15 cellular contexts compared by ENCODE assay signal in the genomic region with DNA sequence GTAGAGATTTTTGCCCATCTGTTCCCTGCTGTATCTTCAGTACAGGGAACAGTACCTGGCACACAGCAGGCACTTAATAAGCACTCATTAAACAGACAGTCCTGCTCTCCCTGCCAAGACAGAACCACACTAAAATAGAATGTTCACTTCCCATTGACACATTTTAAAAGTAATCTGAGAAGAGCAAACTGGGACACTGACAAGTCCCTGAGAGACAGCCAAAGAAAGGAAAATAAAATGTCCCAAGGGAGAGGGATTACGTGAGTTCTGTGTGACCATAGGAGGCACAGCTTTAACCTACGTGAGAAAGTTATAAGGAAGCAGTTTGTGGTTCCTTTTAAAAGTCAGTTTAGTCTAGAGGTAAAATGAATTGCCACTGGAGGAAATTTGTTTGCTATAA. TPM values are rescaled to one million over a fixed set of nuclear protein-coding genes. Genes with fewer than 3 reads are reported as not detected.
DNase-seq lines count a peak whose midpoint lies in the region; ATAC-seq and TF ChIP-seq lines count a peak whose summit lies in the region.
"Had no signal": no experiment of that assay in that cellular context is flagged by ENCODE, and none has a peak within 500 bp of the region (broad histone marks: within the 10 kb centered on the region; RNA-seq: fewer than 3 reads in every experiment).

No MANE protein-coding gene starts in this region.

- H3K27me3 ChIP-seq in right cardiac atrium (ENCODE audit: control insufficient read depth, insufficient read depth), result no peaks in the 10 kb centered on the region

- WGBS in right cardiac atrium, result 50% methylated on average over 2 of the region's 2 CpGs

- peaks cover 33% of the 10 kb centered on the region for H3K4me1 Mint-ChIP-seq in activated T-cell treated with anti-CD3 and anti-CD28 coated beads, Interleukin-2, amount 50 U/mL, for 24 hours (ENCODE audit: low read depth)
- H3K4me1 Mint-ChIP-seq in activated CD8-positive, alpha-beta T cell treated with anti-CD3 and anti-CD28 coated beads, Interleukin-2, amount 10 ng/mL, durations not matched to agents 7 days and 5 days (ENCODE audit: low read depth), result peaks cover 46% of the 10 kb centered on the region
- H3K4me1 Mint-ChIP-seq in stimulated activated memory B cell treated with anti-CD40 and anti-IgM and Interleukin-4, amounts not matched to agents 10 μg/mL and 1 μg/mL and 100 μg/mL, for 72 hours, result peaks cover 24% of the 10 kb centered on the region

- peaks cover 70% of the 10 kb centered on the region for H3K36me3 Mint-ChIP-seq in activated T-cell treated with anti-CD3 and anti-CD28 coated beads, Interleukin-2, amount 50 U/mL, for 24 hours (ENCODE audit: low read depth)
- peaks cover 76% of the 10 kb centered on the region for H3K36me3 Mint-ChIP-seq in activated CD8-positive, alpha-beta T cell treated with anti-CD3 and anti-CD28 coated beads, Interleukin-2, amount 10 ng/mL, durations not matched to agents 7 days and 5 days (ENCODE audit: low read depth)
- H3K36me3 Mint-ChIP-seq in stimulated activated memory B cell treated with anti-CD40 and anti-IgM and Interleukin-4, amounts not matched to agents 10 μg/mL and 1 μg/mL and 100 μg/mL, for 72 hours, result peaks cover 43% of the 10 kb centered on the region

- no peak overlapping the region for H3K27ac ChIP-seq in right cardiac atrium (ENCODE audit: low read length)

- no peak for ATAC-seq in activated CD8-positive, alpha-beta T cell treated with anti-CD3 and anti-CD28 coated beads, Interleukin-2, amount 10 ng/mL, durations not matched to agents 7 days and 5 days
- ATAC-seq in right cardiac atrium (peak; percentile 42 to 77), omental fat pad (ENCODE audit: low FRiP score) (no peak), GM21717 (IDR thresholded peaks at IDR 0.05; ENCODE audit: unreplicated experiment) (no peak)
- no peak for ATAC-seq in stimulated activated memory B cell treated with anti-CD40 and anti-IgM and Interleukin-4, amounts not matched to agents 10 μg/mL and 1 μg/mL and 100 μg/mL, for 72 hours
- ATAC-seq: WTC11 had no signal

- H3K4me3 Mint-ChIP-seq in activated T-cell treated with anti-CD3 and anti-CD28 coated beads, Interleukin-2, amount 50 U/mL, for 24 hours, result no peak overlapping the region
- H3K4me3 Mint-ChIP-seq in activated CD8-positive, alpha-beta T cell treated with anti-CD3 and anti-CD28 coated beads, Interleukin-2, amount 10 ng/mL, durations not matched to agents 7 days and 5 days, result no peak overlapping the region
- H3K4me3 Mint-ChIP-seq in stimulated activated memory B cell treated with anti-CD40 and anti-IgM and Interleukin-4, amounts not matched to agents 10 μg/mL and 1 μg/mL and 100 μg/mL, for 72 hours, result no peak overlapping the region
- H3K4me3 Mint-ChIP-seq: WTC11 had no signal

- H3K4me3 ChIP-seq in right cardiac atrium (ENCODE audit: low read length), result no peak overlapping the region

- H3K27ac Mint-ChIP-seq in activated T-cell treated with anti-CD3 and anti-CD28 coated beads, Interleukin-2, amount 50 U/mL, for 24 hours, result peak overlapping the region; percentile 89
- H3K27ac Mint-ChIP-seq in activated CD8-positive, alpha-beta T cell treated with anti-CD3 and anti-CD28 coated beads, Interleukin-2, amount 10 ng/mL, durations not matched to agents 7 days and 5 days, result peak overlapping the region; percentile 64
- peak overlapping the region; percentile 34 for H3K27ac Mint-ChIP-seq in stimulated activated memory B cell treated with anti-CD40 and anti-IgM and Interleukin-4, amounts not matched to agents 10 μg/mL and 1 μg/mL and 100 μg/mL, for 72 hours
- H3K27ac Mint-ChIP-seq: WTC11 had no signal

- intact Hi-C loops in right cardiac atrium (cut with DNase I), result no loop called here

- no peaks in the 10 kb centered on the region for H3K27me3 Mint-ChIP-seq in activated T-cell treated with anti-CD3 and anti-CD28 coated beads, Interleukin-2, amount 50 U/mL, for 24 hours
- no peaks in the 10 kb centered on the region for H3K27me3 Mint-ChIP-seq in activated CD8-positive, alpha-beta T cell treated with anti-CD3 and anti-CD28 coated beads, Interleukin-2, amount 10 ng/mL, durations not matched to agents 7 days and 5 days (ENCODE audit: low read depth)
- no peaks in the 10 kb centered on the region for H3K27me3 Mint-ChIP-seq in stimulated activated memory B cell treated with anti-CD40 and anti-IgM and Interleukin-4, amounts not matched to agents 10 μg/mL and 1 μg/mL and 100 μg/mL, for 72 hours

- no peak for DNase-seq in activated T-cell treated with anti-CD3 and anti-CD28 coated beads, Interleukin-2, amount 50 U/mL, for 24 hours
- no peak for DNase-seq in activated T-cell treated with anti-CD3 and anti-CD28 coated beads, Interleukin-2, amount 50 U/mL, for 48 hours
- DNase-seq in activated CD8-positive, alpha-beta T cell treated with anti-CD3 and anti-CD28 coated beads, Interleukin-2, amount 10 ng/mL, durations not matched to agents 7 days and 5 days, result no peak
- DNase-seq in right cardiac atrium (no peak), SK-N-DZ (ENCODE audit: low spot score) (no peak), omental fat pad (ENCODE audit: low spot score) (no peak)
- DNase-seq: amniotic stem cell, Caco-2, erythroblast, GF-D8, SK-N-SH had no signal

- H3K4me1 ChIP-seq in right cardiac atrium (ENCODE audit: control insufficient read depth, insufficient read depth, low read length), result no peaks in the 10 kb centered on the region

- TF ChIP-seq CTCF in omental fat pad (IDR thresholded peaks at IDR 0.05), result no peak

- H3K9me3 ChIP-seq in right cardiac atrium (ENCODE audit: control insufficient read depth, low read length), result no peaks in the 10 kb centered on the region
- H3K9me3 ChIP-seq: Caco-2, SK-N-SH had no signal

- CTCF ChIA-PET in activated CD8-positive, alpha-beta T cell treated with anti-CD3 and anti-CD28 coated beads, Interleukin-2, amount 10 ng/mL, durations not matched to agents 7 days and 5 days (lab: Charles Lee), result interaction anchor here (1.2 to 4.8 kb wide), 5 partner anchors 10 to 57 kb away, joined by 3 to 23 read pairs (median 14); a partner anchor contains a TSS

- H3K9me3 Mint-ChIP-seq in activated T-cell treated with anti-CD3 and anti-CD28 coated beads, Interleukin-2, amount 50 U/mL, for 24 hours, result no peaks in the 10 kb centered on the region
- H3K9me3 Mint-ChIP-seq in activated CD8-positive, alpha-beta T cell treated with anti-CD3 and anti-CD28 coated beads, Interleukin-2, amount 10 ng/mL, durations not matched to agents 7 days and 5 days (ENCODE audit: insufficient read depth), result no peaks in the 10 kb centered on the region
- no peaks in the 10 kb centered on the region for H3K9me3 Mint-ChIP-seq in stimulated activated memory B cell treated with anti-CD40 and anti-IgM and Interleukin-4, amounts not matched to agents 10 μg/mL and 1 μg/mL and 100 μg/mL, for 72 hours
- H3K9me3 Mint-ChIP-seq: WTC11 had no signal

- POLR2A ChIA-PET in activated CD8-positive, alpha-beta T cell treated with anti-CD3 and anti-CD28 coated beads, Interleukin-2, amount 10 ng/mL, durations not matched to agents 7 days and 5 days (lab: Charles Lee), result interaction anchor here (1.3 kb wide), 1 partner anchor 47 kb away, joined by 6 read pairs; a partner anchor contains a TSS

RNA-seq across cellular contexts. Expression of a gene that starts 43.9 kb away (rescaled TPM):
- 1 to 10 TPM; 1.7 to 2.0 TPM for total RNA-seq in activated CD8-positive, alpha-beta T cell treated with anti-CD3 and anti-CD28 coated beads, Interleukin-2, amount 10 ng/mL, durations not matched to agents 7 days and 5 days
- total RNA-seq in right cardiac atrium, result under 1 TPM in 1 of 4 donors, not detected in 3; 0.18 TPM
- 0.05 TPM for polyA plus RNA-seq in right cardiac atrium
- polyA plus RNA-seq in SK-N-DZ (2014; cell fraction: cytosol; rRNA removed), result 0.20 TPM in 1 of 2 replicates, not detected in the other
- 0.59 and 0.65 TPM in 2 replicates for polyA plus RNA-seq in SK-N-DZ (2014; cell fraction: nucleus; rRNA removed)
- total RNA-seq in omental fat pad, result under 1 TPM in 2 of 4 donors, not detected in 2; 0.31 to 0.36 TPM
- total RNA-seq: HT1080 had no signal

RNA-seq across cellular contexts. Expression of a gene that starts 47.6 kb away (rescaled TPM):
- total RNA-seq in activated CD8-positive, alpha-beta T cell treated with anti-CD3 and anti-CD28 coated beads, Interleukin-2, amount 10 ng/mL, durations not matched to agents 7 days and 5 days, result 100 to 1,000 TPM; 104 to 109 TPM
- total RNA-seq in right cardiac atrium (10 to 100 TPM; 46.7 to 53.6 (median 50.7) TPM), omental fat pad (10 to 100 TPM; 18.3 to 28.8 (median 24.8) TPM)
- 25.6 TPM for polyA plus RNA-seq in right cardiac atrium
- 10.1 and 14.2 TPM in 2 replicates for polyA plus RNA-seq in SK-N-DZ (2014; cell fraction: cytosol; rRNA removed)
- 8.1 and 13.5 TPM in 2 replicates for polyA plus RNA-seq in SK-N-DZ (2014; cell fraction: nucleus; rRNA removed)

Comparison
In these comparisons a context has a peak if more than half of its experiments do, and no peak if none do; other contexts are left out.
1. H3K27ac Mint-ChIP-seq: peak in every context shown above with its lines; median percentile 89 in activated T-cell treated with anti-CD3 and anti-CD28 coated beads, Interleukin-2, amount 50 U/mL, for 24 hours; 64 in activated CD8-positive, alpha-beta T cell treated with anti-CD3 and anti-CD28 coated beads, Interleukin-2, amount 10 ng/mL, durations not matched to agents 7 days and 5 days; 34 in stimulated activated memory B cell treated with anti-CD40 and anti-IgM and Interleukin-4, amounts not matched to agents 10 μg/mL and 1 μg/mL and 100 μg/mL, for 72 hours.
2. ATAC-seq: peak in right cardiac atrium (2 of 2); none in activated CD8-positive, alpha-beta T cell treated with anti-CD3 and anti-CD28 coated beads, Interleukin-2, amount 10 ng/mL, durations not matched to agents 7 days and 5 days (single experiment), stimulated activated memory B cell treated with anti-CD40 and anti-IgM and Interleukin-4, amounts not matched to agents 10 μg/mL and 1 μg/mL and 100 μg/mL, for 72 hours (single experiment), omental fat pad (single experiment) and GM21717 (single experiment).